11 cellular contexts compared by ENCODE assay signal in genomic region chr2:9138507-9139085, GRCh38.
DNase-seq lines count a peak whose midpoint lies in the region; ATAC-seq and TF ChIP-seq lines count a peak whose summit lies in the region.
"Had no signal": no experiment of that assay in that cellular context is flagged by ENCODE, and none has a peak within 500 bp of the region (broad histone marks: within the 10 kb centered on the region; RNA-seq: fewer than 3 reads in every experiment).

No MANE protein-coding gene starts in this region.

- H3K4ac ChIP-seq in neuronal stem cell (ENCODE audit: low read length), result no peak overlapping the region

- H3K14ac ChIP-seq in neuronal stem cell (ENCODE audit: low read length), result no peak overlapping the region

- no peak overlapping the region for H2BK12ac ChIP-seq in neuronal stem cell (ENCODE audit: low read length)

- peaks cover 2% of the 10 kb centered on the region for H3K9me3 Mint-ChIP-seq in endothelial cell (ENCODE audit: unreplicated experiment)
- H3K9me3 Mint-ChIP-seq: activated naive CD8-positive, alpha-beta T cell treated with anti-CD3 and anti-CD28 coated beads, Interleukin-2, amount 10 ng/mL, durations not matched to agents 7 days and 5 days had no signal

- H4K8ac ChIP-seq in neuronal stem cell (ENCODE audit: low read depth, low read length), result no peak overlapping the region

- no CpG with 5 or more reads among the region's 12 CpGs for WGBS in neuronal stem cell (ENCODE audit: extremely low coverage in 2 of 2, insufficient read length in 2 of 2, insufficient replicate concordance in 1 of 2), 2 donors

- H3K36me3 ChIP-seq in neuronal stem cell (replicated peaks in 1 of 2; ENCODE audit: control insufficient read depth in 2 of 2, insufficient read depth in 2 of 2, low read length in 2 of 2), result no peaks in the 10 kb centered on the region

- ATAC-seq in HG03439 (IDR thresholded peaks at IDR 0.05; ENCODE audit: unreplicated experiment) (no peak), HG02870 (IDR thresholded peaks at IDR 0.05; ENCODE audit: unreplicated experiment) (no peak)
- ATAC-seq: left cardiac atrium had no signal

- no peak overlapping the region for H2BK120ac ChIP-seq in neuronal stem cell (ENCODE audit: low read depth, low read length)

- H4K91ac ChIP-seq in neuronal stem cell (ENCODE audit: low read depth, low read length, poor library complexity), result no peak overlapping the region

- no peak overlapping the region for H2BK5ac ChIP-seq in neuronal stem cell (ENCODE audit: low read length)

- no peak overlapping the region for H3K4me2 ChIP-seq in neuronal stem cell (ENCODE audit: insufficient read depth, low read length, poor library complexity, severe bottlenecking)

- peaks cover 0 to 18% (median 7%) of the 10 kb centered on the region in 3 experiments for H3K27me3 ChIP-seq in neuronal stem cell (ENCODE audit: control insufficient read depth in 3 of 3, insufficient read depth in 3 of 3, low read depth in 1 of 3, low read length in 3 of 3)

- peak overlapping the region; percentile 90 for H3K18ac ChIP-seq in neuronal stem cell (ENCODE audit: low read length)

- no peaks in the 10 kb centered on the region for H3K79me1 ChIP-seq in neuronal stem cell (ENCODE audit: low read depth, low read length)

- H3K36me3 Mint-ChIP-seq in endothelial cell (ENCODE audit: low read depth, unreplicated experiment), result peaks cover 4% of the 10 kb centered on the region
- H3K36me3 Mint-ChIP-seq: activated naive CD8-positive, alpha-beta T cell treated with anti-CD3 and anti-CD28 coated beads, Interleukin-2, amount 10 ng/mL, durations not matched to agents 7 days and 5 days had no signal

- DNase-seq in NCI-H2227 (lab: John Stamatoyannopoulos, UW; ENCODE audit: unreplicated experiment), result peak; percentile 29
- no peak for DNase-seq in NCI-H2227 treated with DMSO at 0.1 percent for 48 hours (lab: John Stamatoyannopoulos, UW)
- DNase-seq in endothelial cell (ENCODE audit: low spot score), result peak; percentile 63
- DNase-seq in neuronal stem cell (ENCODE audit: low spot score), result peak; percentile 41
- no peak for DNase-seq in activated effector memory CD4-positive, alpha-beta T cell treated with anti-CD3 and anti-CD28 coated beads, Interleukin-2, amount 50 U/mL, for 16 hours
- DNase-seq: activated CD4-positive, alpha-beta T cell treated with anti-CD3 and anti-CD28 coated beads, Interleukin-2, amount 10 ng/mL, durations not matched to agents 24 days and 14 days; activated naive CD8-positive, alpha-beta T cell treated with anti-CD3 and anti-CD28 coated beads, Interleukin-2, amount 10 ng/mL, durations not matched to agents 7 days and 5 days; left cardiac atrium had no signal

- no peak overlapping the region for H3K27ac Mint-ChIP-seq in endothelial cell (ENCODE audit: unreplicated experiment)
- H3K27ac Mint-ChIP-seq: activated CD4-positive, alpha-beta T cell treated with anti-CD3 and anti-CD28 coated beads, Interleukin-2, amount 10 ng/mL, durations not matched to agents 24 days and 14 days; activated naive CD8-positive, alpha-beta T cell treated with anti-CD3 and anti-CD28 coated beads, Interleukin-2, amount 10 ng/mL, durations not matched to agents 7 days and 5 days had no signal

- TF ChIP-seq CTCF in endothelial cell (IDR thresholded peaks at IDR 0.05; ENCODE audit: unreplicated experiment), result peak; percentile 46

- peaks cover 4 to 5% of the 10 kb centered on the region in 2 donors for H3K4me1 ChIP-seq in neuronal stem cell (ENCODE audit: control insufficient read depth in 2 of 2, insufficient read depth in 1 of 2, low read depth in 1 of 2, low read length in 2 of 2)

- no peak overlapping the region for H2AK5ac ChIP-seq in neuronal stem cell (ENCODE audit: low read depth, low read length)

- peaks cover 7% of the 10 kb centered on the region for H3K4me1 Mint-ChIP-seq in endothelial cell (ENCODE audit: unreplicated experiment)
- H3K4me1 Mint-ChIP-seq: activated naive CD8-positive, alpha-beta T cell treated with anti-CD3 and anti-CD28 coated beads, Interleukin-2, amount 10 ng/mL, durations not matched to agents 7 days and 5 days had no signal

- no peak overlapping the region for H3K27ac ChIP-seq in neuronal stem cell (replicated peaks; ENCODE audit: low read length)

- peak overlapping the region; percentile 22 for H2BK15ac ChIP-seq in neuronal stem cell (ENCODE audit: low read length)

- peak overlapping the region; percentile 2 for H3K4me3 Mint-ChIP-seq in endothelial cell (ENCODE audit: unreplicated experiment)
- H3K4me3 Mint-ChIP-seq: activated CD4-positive, alpha-beta T cell treated with anti-CD3 and anti-CD28 coated beads, Interleukin-2, amount 10 ng/mL, durations not matched to agents 24 days and 14 days; activated naive CD8-positive, alpha-beta T cell treated with anti-CD3 and anti-CD28 coated beads, Interleukin-2, amount 10 ng/mL, durations not matched to agents 7 days and 5 days had no signal

- TF ChIP-seq RAD21 in Ishikawa (IDR thresholded peaks at IDR 0.05; ENCODE audit: low read depth), result peak; percentile 32; the same call in 1 of the 2 replicates

- no peak overlapping the region for H3K4me3 ChIP-seq in neuronal stem cell (ENCODE audit: low read length in 2 of 2)

- H3K9ac ChIP-seq in neuronal stem cell (ENCODE audit: low read depth, low read length, poor library complexity), result no peak overlapping the region

- H3K9me3 ChIP-seq in neuronal stem cell (replicated peaks in 1 of 2; ENCODE audit: control insufficient read depth in 2 of 2, insufficient read depth in 1 of 2, low read depth in 1 of 2, low read length in 2 of 2), result no peaks in the 10 kb centered on the region

- peak overlapping the region; percentile 41 for H2AFZ ChIP-seq in neuronal stem cell (ENCODE audit: low read length)

- no peak overlapping the region for H3K23ac ChIP-seq in neuronal stem cell (ENCODE audit: low read depth, low read length, poor library complexity)

- no peak for TF ChIP-seq EP300 in Ishikawa (IDR thresholded peaks at IDR 0.05; ENCODE audit: borderline replicate concordance)

- peaks cover 5% of the 10 kb centered on the region for H3K27me3 Mint-ChIP-seq in endothelial cell (ENCODE audit: unreplicated experiment)
- H3K27me3 Mint-ChIP-seq: activated naive CD8-positive, alpha-beta T cell treated with anti-CD3 and anti-CD28 coated beads, Interleukin-2, amount 10 ng/mL, durations not matched to agents 7 days and 5 days had no signal

TF ChIP-seq in Ishikawa, 13 proteins besides CTCF, POLR2A, EP300 and RAD21:
- TF ChIP-seq MAX (IDR thresholded peaks at IDR 0.05) (no peak), TEAD4 (IDR thresholded peaks at IDR 0.05) (no peak), CEBPB (IDR thresholded peaks at IDR 0.05) (no peak), EGR1 (IDR thresholded peaks at IDR 0.05) (no peak), TCF12 (IDR thresholded peaks at IDR 0.05; ENCODE audit: low read depth) (no peak), TAF1 (IDR thresholded peaks at IDR 0.05; ENCODE audit: low read depth) (no peak), YY1 (IDR thresholded peaks at IDR 0.05; ENCODE audit: low read depth) (no peak)
TF ChIP-seq in Ishikawa: peak in this region for 0.

Comparison
In these comparisons a context has a peak if more than half of its experiments do, and no peak if none do; other contexts are left out.
1. DNase-seq: peak in NCI-H2227 (single experiment), endothelial cell (single experiment) and neuronal stem cell (single experiment); none in NCI-H2227 treated with DMSO at 0.1 percent for 48 hours (single experiment) and activated effector memory CD4-positive, alpha-beta T cell treated with anti-CD3 and anti-CD28 coated beads, Interleukin-2, amount 50 U/mL, for 16 hours (single experiment).